Comparison of ENCODE assay signal across 17 cellular contexts in genomic region chr7:43290978-43291377, GRCh38.
DNase-seq lines count a peak whose midpoint lies in the region; ATAC-seq and TF ChIP-seq lines count a peak whose summit lies in the region.
"Had no signal": no experiment of that assay in that cellular context is flagged by ENCODE, and none has a peak within 500 bp of the region (broad histone marks: within the 10 kb centered on the region; RNA-seq: fewer than 3 reads in every experiment).

No MANE protein-coding gene starts in this region.

- peaks cover 12% of the 10 kb centered on the region for H3K36me3 Mint-ChIP-seq in endodermal cell (ENCODE audit: low read depth)
- peaks cover 8 to 20% of the 10 kb centered on the region in 2 donors for H3K36me3 Mint-ChIP-seq in activated naive CD4-positive, alpha-beta T cell treated with anti-CD3 and anti-CD28 coated beads, Interleukin-2, amount 50 U/mL, for 72 hours
- H3K36me3 Mint-ChIP-seq: CD14-positive monocyte; CD4-positive, alpha-beta memory T cell had no signal

- no peak overlapping the region for H3K4me3 Mint-ChIP-seq in endodermal cell
- H3K4me3 Mint-ChIP-seq: CD14-positive monocyte; CD4-positive, alpha-beta memory T cell; IgD-negative memory B cell had no signal

- no peak overlapping the region for H3K27ac Mint-ChIP-seq in endodermal cell
- H3K27ac Mint-ChIP-seq in activated naive CD4-positive, alpha-beta T cell treated with anti-CD3 and anti-CD28 coated beads, Interleukin-2, amount 50 U/mL, for 72 hours = no peak overlapping the region
- H3K27ac Mint-ChIP-seq: CD14-positive monocyte; CD4-positive, alpha-beta memory T cell; IgD-negative memory B cell had no signal

- no peak for TF ChIP-seq RAD21 in HCT116 (IDR thresholded peaks at IDR 0.05; ENCODE audit: low read depth)

- no peak overlapping the region for H3K4me2 ChIP-seq in HCT116 (ENCODE audit: low read length)

- DNase-seq in HCT116 (ENCODE audit: low read depth, low spot score) = no peak
- no peak for DNase-seq in endodermal cell
- DNase-seq in substantia nigra (lab: John Stamatoyannopoulos, UW) = no peak
- no peak for DNase-seq in amygdala (lab: John Stamatoyannopoulos, UW)
- DNase-seq in activated naive CD4-positive, alpha-beta T cell treated with anti-CD3 and anti-CD28 coated beads, Interleukin-2, amount 50 U/mL, for 72 hours (ENCODE audit: low spot score in 2 of 2) = no peak
- DNase-seq: ACHN; AML-193; CD4-positive, alpha-beta memory T cell; DMS153; DMS79; GDM1; HCEC 1CT; KG1 had no signal

- peaks cover 65% of the 10 kb centered on the region for H3K9me3 Mint-ChIP-seq in endodermal cell
- peaks cover 14 to 16% of the 10 kb centered on the region in 2 donors for H3K9me3 Mint-ChIP-seq in activated naive CD4-positive, alpha-beta T cell treated with anti-CD3 and anti-CD28 coated beads, Interleukin-2, amount 50 U/mL, for 72 hours

- H3K36me3 ChIP-seq in HCT116 (ENCODE audit: control insufficient read depth in 1 of 2, insufficient read depth in 2 of 2, low read length in 2 of 2) (no peaks in the 10 kb centered on the region), HUES64 (ENCODE audit: insufficient read depth, low read length) (peaks cover 7% of the 10 kb centered on the region; the same call in 1 of the 2 replicates), endodermal cell (ENCODE audit: control insufficient read depth, insufficient read depth, low read length) (no peaks in the 10 kb centered on the region)

- peaks cover 28% of the 10 kb centered on the region for H3K4me1 Mint-ChIP-seq in endodermal cell
- H3K4me1 Mint-ChIP-seq: CD14-positive monocyte; CD4-positive, alpha-beta memory T cell; IgD-negative memory B cell had no signal

- 93% methylated on average over 5 of the region's 5 CpGs for WGBS in HUES64
- WGBS in endodermal cell (ENCODE audit: insufficient coverage in 1 of 2, insufficient read length in 1 of 2), 2 experiments = 92 to 95% methylated on average over 4 to 5 of the region's 5 CpGs

- no peaks in the 10 kb centered on the region for H3K27me3 ChIP-seq in HCT116 (ENCODE audit: insufficient read depth, low read length)
- H3K27me3 ChIP-seq in HUES64 (ENCODE audit: insufficient read depth, low read length) = no peaks in the 10 kb centered on the region
- no peaks in the 10 kb centered on the region for H3K27me3 ChIP-seq in endodermal cell (ENCODE audit: control insufficient read depth, insufficient read depth, low read length, poor library complexity, severe bottlenecking)

- no peak overlapping the region for H3K4me3 ChIP-seq in HCT116 (replicated peaks in 1 of 2; ENCODE audit: low read depth in 1 of 2, low read length in 2 of 2)
- H3K4me3 ChIP-seq in HUES64 (ENCODE audit: low read length) = no peak overlapping the region
- H3K4me3 ChIP-seq in endodermal cell (ENCODE audit: low read length) = peak overlapping the region; percentile 73

- intact Hi-C loops in HCT116 (cut with micrococcal nuclease) = no loop called here

- RAD21 ChIA-PET in HCT116 (lab: Charles Lee; ENCODE audit: low non-redundant PET in 1 of 2, low total read pairs in 2 of 2, uncharacterized antibody in 2 of 2, unreplicated experiment in 2 of 2) = no interaction called here

- ATAC-seq in HCT116 (no peak), HG02678 (IDR thresholded peaks at IDR 0.05; ENCODE audit: unreplicated experiment) (no peak)
- ATAC-seq in activated naive CD4-positive, alpha-beta T cell treated with anti-CD3 and anti-CD28 coated beads, Interleukin-2, amount 50 U/mL, for 72 hours = no peak

- BruUV-seq in HCT116 (replicated peaks; lab: Mats Ljungman, UMichigan) = no TSS peak

- H3K79me2 ChIP-seq in HCT116 (ENCODE audit: insufficient read depth, low read length) = no peaks in the 10 kb centered on the region

- no peak overlapping the region for H2AFZ ChIP-seq in HCT116 (ENCODE audit: low read depth, low read length, poor library complexity, severe bottlenecking)

- TF ChIP-seq CTCF in HCT116 (IDR thresholded peaks at IDR 0.05 in 2 of 3, conservative IDR thresholded peaks at IDR 0.05 in 1 of 3; ENCODE audit: borderline replicate concordance in 1 of 3, insufficient read depth in 1 of 3, low read depth in 2 of 3, low read length in 2 of 3) = no peak
- no peak for TF ChIP-seq CTCF in endodermal cell (conservative IDR thresholded peaks at IDR 0.05)

- no peak overlapping the region for H3K9ac ChIP-seq in HCT116 (ENCODE audit: low read length)
- H3K9ac ChIP-seq in HUES64 (ENCODE audit: low read depth, low read length) = no peak overlapping the region
- H3K9ac ChIP-seq in endodermal cell (ENCODE audit: extremely low read depth, low read length, poor library complexity, severe bottlenecking) = no peak overlapping the region

- H3K9me2 ChIP-seq in HCT116 (ENCODE audit: insufficient read depth) = no peaks in the 10 kb centered on the region

- H3K4me1 ChIP-seq in HCT116 (ENCODE audit: control insufficient read depth in 1 of 2, insufficient read depth in 2 of 2, low read length in 2 of 2) = peaks cover 10 to 12% of the 10 kb centered on the region in 2 experiments; a peak in 3 of 4 replicates
- H3K4me1 ChIP-seq in HUES64 (ENCODE audit: insufficient read depth, low read length) = peaks cover 35% of the 10 kb centered on the region
- peaks cover 9% of the 10 kb centered on the region for H3K4me1 ChIP-seq in endodermal cell (ENCODE audit: control insufficient read depth, insufficient read depth, low read length)

- POLR2A ChIA-PET in HCT116 (lab: Charles Lee) = no interaction called here

- no peaks in the 10 kb centered on the region for H4K20me1 ChIP-seq in HCT116 (ENCODE audit: insufficient read depth)

- CTCF ChIA-PET in HCT116 (lab: Charles Lee) = no interaction called here

- TF ChIP-seq POLR2A in HCT116 (IDR thresholded peaks at IDR 0.05; ENCODE audit: borderline replicate concordance, extremely low read depth, insufficient read depth, insufficient read length) = no peak

- H3K27me3 Mint-ChIP-seq in endodermal cell (ENCODE audit: insufficient read depth) = no peaks in the 10 kb centered on the region

- no peak overlapping the region for H3K27ac ChIP-seq in HCT116 (ENCODE audit: low read depth, low read length)
- H3K27ac ChIP-seq in HUES64 (ENCODE audit: low read depth, low read length) = peak overlapping the region; percentile 94; the same call in 1 of the 2 replicates
- no peak overlapping the region for H3K27ac ChIP-seq in endodermal cell (ENCODE audit: low read depth, low read length)
- no peak overlapping the region for H3K27ac ChIP-seq in substantia nigra (ENCODE audit: low read depth, low read length, poor library complexity, severe bottlenecking)

- H3K9me3 ChIP-seq in HCT116 (ENCODE audit: control insufficient read depth in 1 of 2, insufficient read depth in 1 of 2, low read depth in 1 of 2, low read length in 2 of 2) (peaks cover 0 to 6% of the 10 kb centered on the region in 2 experiments; a peak in 2 of 4 replicates), HUES64 (ENCODE audit: insufficient read depth, low read depth, low read length) (peaks cover 40% of the 10 kb centered on the region), endodermal cell (ENCODE audit: control insufficient read depth, low read length) (peaks cover 65% of the 10 kb centered on the region)

TF ChIP-seq in HCT116, 20 proteins besides CTCF, POLR2A, EP300 and RAD21:
- TF ChIP-seq CEBPB (IDR thresholded peaks at IDR 0.05; ENCODE audit: low read depth) (no peak), CBX3 (IDR thresholded peaks at IDR 0.05; ENCODE audit: low read depth) (0 out of 2 replicates have a peak, but pooled peaks have one; percentile 16)
